ENCODE assay signal across 13 cellular contexts in genomic region chr5:78699565-78700143, GRCh38. TPM values are rescaled to one million over a fixed set of nuclear protein-coding genes. Genes with fewer than 3 reads are reported as not detected.
A peak's percentile ranks its signal among the peaks of the same experiment; 100 is the strongest.
DNase-seq lines count a peak whose midpoint lies in the region; ATAC-seq, FAIRE-seq and TF ChIP-seq lines count a peak whose summit lies in the region.
"Had no signal": no experiment of that assay in that cellular context is flagged by ENCODE, and none has a peak within 500 bp of the region (broad histone marks: within the 10 kb centered on the region; RNA-seq: fewer than 3 reads in every experiment).

No MANE protein-coding gene starts in this region.

- TF ChIP-seq POLR2A in K562 (conservative IDR thresholded peaks at IDR 0.05) = no peak

- TF ChIP-seq CTCF in K562 (IDR thresholded peaks at IDR 0.05 in 2 of 3, conservative IDR thresholded peaks at IDR 0.05 in 1 of 3; ENCODE audit: insufficient read depth in 2 of 3, low read depth in 1 of 3, low read length in 3 of 3) (no peak), lung (IDR thresholded peaks at IDR 0.05; ENCODE audit: control extremely low read depth, extremely low read depth) (no peak)

- H2AFZ ChIP-seq in K562 (ENCODE audit: low read depth, low read length) = peak overlapping the region; percentile 78

- H3K9me3 ChIP-seq in K562 (replicated peaks; ENCODE audit: control insufficient read depth, insufficient read depth, low read depth, low read length) (no peaks in the 10 kb centered on the region), lung (ENCODE audit: control insufficient read depth in 2 of 2, insufficient read depth in 1 of 2, low read length in 1 of 2) (peaks cover 0 to 2% of the 10 kb centered on the region in 2 donors)
- H3K9me3 ChIP-seq: HAP-1 had no signal

- peak overlapping the region; percentile 36 for H3K4me2 ChIP-seq in K562 (ENCODE audit: insufficient read depth, low read length)

- H4K20me1 ChIP-seq in K562 (replicated peaks; ENCODE audit: control insufficient read depth, insufficient read depth, low read length) = no peaks in the 10 kb centered on the region

- peaks cover 0 to 6% of the 10 kb centered on the region in 2 donors for H3K9me3 Mint-ChIP-seq in stimulated activated naive CD8-positive, alpha-beta T cell treated with anti-CD3 and anti-CD28 coated beads, Interleukin-15, amount 100 ng/mL, for 72 hours

- 0% methylated on average over 6 of the region's 6 CpGs for WGBS in K562 (ENCODE audit: insufficient coverage, low coverage, missing lambda C conversion rate)
- WGBS in lung, 2 donors = 61 to 73% methylated on average over 6 of the region's 6 CpGs

- no peaks in the 10 kb centered on the region for H3K79me2 ChIP-seq in K562 (ENCODE audit: control insufficient read depth, insufficient read depth, low read length)

- H3K27ac Mint-ChIP-seq in stimulated activated naive CD8-positive, alpha-beta T cell treated with anti-CD3 and anti-CD28 coated beads, Interleukin-15, amount 100 ng/mL, for 72 hours = peak overlapping the region in 1 of 2 donors; percentile 53
- H3K27ac Mint-ChIP-seq: activated CD8-positive, alpha-beta memory T cell treated with anti-CD3 and anti-CD28 coated beads, Interleukin-2, amount 10 ng/mL, durations not matched to agents 7 days and 5 days had no signal

- no peaks in the 10 kb centered on the region for H3K4me1 Mint-ChIP-seq in stimulated activated naive CD8-positive, alpha-beta T cell treated with anti-CD3 and anti-CD28 coated beads, Interleukin-15, amount 100 ng/mL, for 72 hours
- H3K4me1 Mint-ChIP-seq: activated CD8-positive, alpha-beta memory T cell treated with anti-CD3 and anti-CD28 coated beads, Interleukin-2, amount 10 ng/mL, durations not matched to agents 7 days and 5 days had no signal

- peak; percentile 55 for DNase-seq in AG08396 (ENCODE audit: low spot score)
- DNase-seq in LHCN-M2 (ENCODE audit: low read depth) = peak; percentile 89
- peak in 1 of 4 experiments; percentile 47 for DNase-seq in K562 (ENCODE audit: extremely low read depth in 1 of 4, low spot score in 3 of 4)
- DNase-seq in lung (ENCODE audit: low spot score) = no peak
- DNase-seq in stimulated activated naive CD8-positive, alpha-beta T cell treated with anti-CD3 and anti-CD28 coated beads, Interleukin-15, amount 100 ng/mL, for 72 hours = no peak
- DNase-seq in GDM1 (lab: John Stamatoyannopoulos, UW) = no peak
- DNase-seq: activated CD8-positive, alpha-beta memory T cell treated with anti-CD3 and anti-CD28 coated beads, Interleukin-2, amount 10 ng/mL, durations not matched to agents 7 days and 5 days; glutamatergic neuron; NCI-H1930; stimulated activated CD4-positive, alpha-beta T cell treated with anti-CD3 and anti-CD28 coated beads, Interleukin-12 subunit alpha, Interleukin-12 subunit beta, amount 100 ng/mL, for 4 hours had no signal

- in situ Hi-C loops in K562 (cut with MboI) = no loop called here

- H3K27ac ChIP-seq in K562 (ENCODE audit: extremely low read depth, low read depth, low read length) (peak overlapping the region; percentile 50; the same call in 1 of the 3 replicates), lung (ENCODE audit: low read depth in 1 of 2, low read length in 1 of 2) (no peak overlapping the region)

- H3K36me3 ChIP-seq in K562 (ENCODE audit: control insufficient read depth, insufficient read depth, low read length) = no peaks in the 10 kb centered on the region
- H3K36me3 ChIP-seq in lung (ENCODE audit: control insufficient read depth in 2 of 2, insufficient read depth in 2 of 2, low read length in 2 of 2) = no peaks in the 10 kb centered on the region
- H3K36me3 ChIP-seq: HAP-1 had no signal

- intact Hi-C loops in K562 (cut with micrococcal nuclease) = no loop called here

- H3K4me3 ChIP-seq in K562 (no peak overlapping the region), lung (no peak overlapping the region)
- H3K4me3 ChIP-seq: HAP-1 had no signal

- POLR2A ChIA-PET in K562 (lab: Yijun Ruan, JAX) = no interaction called here

- H3K4me1 ChIP-seq in K562 (replicated peaks in 1 of 2; ENCODE audit: control insufficient read depth in 2 of 2, insufficient read depth in 2 of 2, low read length in 2 of 2) (peaks cover 0 to 12% of the 10 kb centered on the region in 2 experiments; a peak in 3 of 5 replicates), lung (ENCODE audit: control insufficient read depth in 2 of 2, insufficient read depth in 2 of 2, low read length in 2 of 2) (peaks cover 0 to 1% of the 10 kb centered on the region in 2 donors)

- no peak; a peak in 1 of 4 replicates for TF ChIP-seq RAD21 in K562 (CRISPR knock-in tag; conservative IDR thresholded peaks at IDR 0.05 in 1 of 2, IDR thresholded peaks at IDR 0.05 in 1 of 2)

- no peak for TF ChIP-seq EP300 in K562 (IDR thresholded peaks at IDR 0.05; ENCODE audit: low read length)

- peak; percentile 75 for ATAC-seq in K562
- peak; percentile 75 for ATAC-seq in lung (ENCODE audit: insufficient read depth, low FRiP score)
- ATAC-seq in stimulated activated naive CD8-positive, alpha-beta T cell treated with anti-CD3 and anti-CD28 coated beads, Interleukin-15, amount 100 ng/mL, for 72 hours = no peak
- no peak for ATAC-seq in HG02623 (IDR thresholded peaks at IDR 0.05; ENCODE audit: unreplicated experiment)
- no peak for ATAC-seq in GM21529 (IDR thresholded peaks at IDR 0.05; ENCODE audit: unreplicated experiment)
- ATAC-seq: activated CD8-positive, alpha-beta memory T cell treated with anti-CD3 and anti-CD28 coated beads, Interleukin-2, amount 10 ng/mL, durations not matched to agents 7 days and 5 days had no signal

- H3K27me3 ChIP-seq in K562 (ENCODE audit: control insufficient read depth in 2 of 2, insufficient read depth in 2 of 2, low read length in 2 of 2) = no peaks in the 10 kb centered on the region
- no peaks in the 10 kb centered on the region for H3K27me3 ChIP-seq in lung (ENCODE audit: control insufficient read depth, insufficient read depth)

- no peak overlapping the region for H3K9ac ChIP-seq in K562 (ENCODE audit: insufficient read depth in 1 of 2, low read depth in 2 of 2, low read length in 2 of 2)

- peak; percentile 60 for FAIRE-seq in K562 (lab: Jason Lieb, UNC)

- CTCF ChIA-PET in K562 (lab: Yijun Ruan, JAX; ENCODE audit: low intra/inter-chr PET ratio) = no interaction called here

- no peak overlapping the region for H3K4me3 Mint-ChIP-seq in stimulated activated naive CD8-positive, alpha-beta T cell treated with anti-CD3 and anti-CD28 coated beads, Interleukin-15, amount 100 ng/mL, for 72 hours
- H3K4me3 Mint-ChIP-seq: activated CD8-positive, alpha-beta memory T cell treated with anti-CD3 and anti-CD28 coated beads, Interleukin-2, amount 10 ng/mL, durations not matched to agents 7 days and 5 days had no signal

- H3K9me1 ChIP-seq in K562 (ENCODE audit: control insufficient read depth, insufficient read depth, low read length) = no peaks in the 10 kb centered on the region

- H3K27me3 Mint-ChIP-seq in stimulated activated naive CD8-positive, alpha-beta T cell treated with anti-CD3 and anti-CD28 coated beads, Interleukin-15, amount 100 ng/mL, for 72 hours = no peaks in the 10 kb centered on the region

- no TSS peak for BruUV-seq in K562 (replicated peaks; lab: Mats Ljungman, UMichigan)

TF ChIP-seq in K562, 482 proteins besides CTCF, POLR2A, EP300 and RAD21 (continues in another document):
- TF ChIP-seq SMAD3 (CRISPR knock-in tag; conservative IDR thresholded peaks at IDR 0.05) = no peak
- no peak for TF ChIP-seq ELK1 (CRISPR knock-in tag; IDR thresholded peaks at IDR 0.05)
- TF ChIP-seq ZNF778 (CRISPR knock-in tag; IDR thresholded peaks at IDR 0.05) = no peak
- TF ChIP-seq POLR2H (tag; IDR thresholded peaks at IDR 0.05; ENCODE audit: low read depth) = no peak
- TF ChIP-seq BRD9 (IDR thresholded peaks at IDR 0.05; ENCODE audit: low read depth, partially characterized antibody) = no peak
- no peak for TF ChIP-seq TAF9B (IDR thresholded peaks at IDR 0.05; ENCODE audit: partially characterized antibody)
- no peak for TF ChIP-seq SRSF3 (IDR thresholded peaks at IDR 0.05; ENCODE audit: insufficient read depth, low read length)
- no peak for TF ChIP-seq MBD2 (IDR thresholded peaks at IDR 0.05; ENCODE audit: borderline replicate concordance, low read depth)
- no peak for TF ChIP-seq ZZZ3 (IDR thresholded peaks at IDR 0.05)
- TF ChIP-seq IFI16 (CRISPR knock-in tag; IDR thresholded peaks at IDR 0.05) = no peak
- TF ChIP-seq POLR2G (IDR thresholded peaks at IDR 0.05; ENCODE audit: low read depth, low read length) = no peak
- TF ChIP-seq SRSF7 (optimal IDR thresholded peaks at IDR 0.05; ENCODE audit: low read depth, low read length) = no peak
- no peak for TF ChIP-seq ZNF507 (tag; conservative IDR thresholded peaks at IDR 0.05)
- TF ChIP-seq ARID2 (IDR thresholded peaks at IDR 0.05) = no peak

RNA-seq across cellular contexts. Expression of gene LHFPL2, which starts 51.1 kb away (rescaled TPM):
- total RNA-seq in LHCN-M2 (2014; rRNA removed) = 97.3 and 104 TPM in 2 replicates
- 26.3 TPM for polyA plus RNA-seq in LHCN-M2 (2012)
- 9.1 and 15.2 TPM in 2 replicates for total RNA-seq in K562 (2011; cell fraction: chromatin; rRNA removed; ENCODE audit: low replicate concordance)
- 7.2 and 7.5 TPM in 2 replicates for total RNA-seq in K562 (2011; cell fraction: nucleolus; rRNA removed)
- total RNA-seq in K562 (2011; cell fraction: nucleoplasm; rRNA removed) = 8.7 and 12.7 TPM in 2 replicates
- 4.1 and 5.2 TPM in 2 replicates for total RNA-seq in K562 (2014; rRNA removed)
- 6.4 and 6.6 TPM in 2 replicates for total RNA-seq in K562 (2014; rRNA removed; fragmentation: Illumina TruSeq; extraction: Trizol)
- total RNA-seq in K562 (2015; rRNA removed; fragmentation: Illumina TruSeq; extraction: Trizol) = 5.1 and 5.2 TPM in 2 replicates
- total RNA-seq in K562 (2021) = 6.6 TPM in 2 replicates
- polyA plus RNA-seq in K562 (2011; rRNA removed) = 1.9 and 4.6 TPM in 2 replicates
- polyA plus RNA-seq in K562 (2011; cell fraction: cytosol; rRNA removed) = 1.6 and 3.6 TPM in 2 replicates
- 1.8 and 5.6 TPM in 2 replicates for polyA plus RNA-seq in K562 (2011; cell fraction: nucleus; rRNA removed)
- 3.7 and 6.0 TPM in 2 replicates for polyA plus RNA-seq in K562 (2012)
- polyA plus RNA-seq in K562 (2014; fragmentation: Illumina TruSeq; extraction: Trizol) = 4.8 and 5.6 TPM in 2 replicates
- 1 to 10 TPM; 1.0 to 1.6 TPM for polyA plus RNA-seq in K562 (2014; fragmentation: Nextera tagmentation; extraction: Ambion mirVana)
- 3.7 TPM in 2 replicates for polyA plus RNA-seq in K562 (2014; rRNA removed)
- 6.7 and 11.2 TPM in 2 replicates for polyA minus RNA-seq in K562 (2011; rRNA and poly(A)+ RNA removed)
- polyA minus RNA-seq in K562 (2011; cell fraction: cytosol; rRNA and poly(A)+ RNA removed) = 5.9 and 9.2 TPM in 2 replicates
- 6.6 and 7.4 TPM in 2 replicates for polyA minus RNA-seq in K562 (2011; cell fraction: nucleus; rRNA and poly(A)+ RNA removed)
- 10 to 100 TPM; 48.4 to 49.4 TPM for total RNA-seq in lung
- 10 to 100 TPM in 1 of 2 donors, 1 to 10 TPM in 1; 6.5 to 47.0 TPM for polyA plus RNA-seq in lung
- total RNA-seq: activated CD8-positive, alpha-beta memory T cell treated with anti-CD3 and anti-CD28 coated beads, Interleukin-2, amount 10 ng/mL, durations not matched to agents 7 days and 5 days had no signal

Comparison
In these comparisons a context has a peak if more than half of its experiments do, and no peak if none do; other contexts are left out.
1. DNase-seq: peak in AG08396 (single experiment) and LHCN-M2 (single experiment); none in lung (single experiment), stimulated activated naive CD8-positive, alpha-beta T cell treated with anti-CD3 and anti-CD28 coated beads, Interleukin-15, amount 100 ng/mL, for 72 hours (0 of 2) and GDM1 (single experiment).
2. ATAC-seq: peak in K562 (single experiment) and lung (single experiment); none in stimulated activated naive CD8-positive, alpha-beta T cell treated with anti-CD3 and anti-CD28 coated beads, Interleukin-15, amount 100 ng/mL, for 72 hours (single experiment), HG02623 (single experiment) and GM21529 (single experiment).